Comparison of ENCODE assay signal across 8 cellular contexts in the genomic region with DNA sequence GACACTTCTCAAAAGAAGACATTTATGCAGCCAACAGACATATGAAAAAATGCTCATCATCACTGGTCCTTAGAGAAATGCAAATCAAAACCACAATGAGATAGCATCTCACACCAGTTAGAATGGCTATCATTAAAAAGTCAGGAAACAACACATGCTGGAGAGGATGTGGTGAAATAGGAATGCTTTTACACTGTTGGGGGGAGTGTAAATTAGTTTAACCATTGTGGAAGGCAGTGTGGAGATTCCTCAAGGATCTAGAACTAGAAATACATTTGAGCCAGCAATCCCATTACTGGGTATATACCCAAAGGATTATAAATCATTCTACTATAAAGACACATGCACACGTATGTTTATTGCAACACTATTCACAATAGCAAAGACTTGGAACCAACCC.
DNase-seq lines count a peak whose midpoint lies in the region; ATAC-seq and TF ChIP-seq lines count a peak whose summit lies in the region.
"Not testable (repeated sequence)": the region's sequence is repeated elsewhere in the genome, so short reads cannot be mapped to it uniquely, and the experiment has no call there.

No MANE protein-coding gene starts in this region.

- intact Hi-C loops in A673 (cut with micrococcal nuclease; ENCODE audit: unreplicated experiment), result not testable (repeated sequence)
- intact Hi-C loops in activated B cell treated with CpG ODN at 0.5 μM for 24 hours (cut with micrococcal nuclease), result loop anchor here (1.0 kb wide), 1 partner anchor 9 kb away; no protein-coding TSS in a partner anchor

- H3K4me1 Mint-ChIP-seq in CD4-positive, CD25-positive, alpha-beta regulatory T cell, result peaks cover 15 to 38% (median 23%) of the 10 kb centered on the region in 4 donors
- peaks cover 14% of the 10 kb centered on the region for H3K4me1 Mint-ChIP-seq in activated B cell treated with CpG ODN at 0.5 μM for 24 hours
- peaks cover 23% of the 10 kb centered on the region for H3K4me1 Mint-ChIP-seq in activated naive CD8-positive, alpha-beta T cell treated with anti-CD3 and anti-CD28 coated beads, Interleukin-2, amount 10 ng/mL, durations not matched to agents 7 days and 5 days
- H3K4me1 Mint-ChIP-seq in immature natural killer cell, result peaks cover 5 to 20% of the 10 kb centered on the region in 2 donors
- peaks cover 9 to 22% of the 10 kb centered on the region in 2 donors for H3K4me1 Mint-ChIP-seq in stimulated activated naive B cell treated with anti-CD40 and anti-IgM and Interleukin-4, amounts not matched to agents 10 μg/mL and 1 μg/mL and 100 μg/mL, for 72 hours

- ATAC-seq in CD4-positive, CD25-positive, alpha-beta regulatory T cell (ENCODE audit: low read depth in 2 of 2); activated B cell treated with CpG ODN at 0.5 μM for 24 hours (ENCODE audit: low read depth); activated naive CD8-positive, alpha-beta T cell treated with anti-CD3 and anti-CD28 coated beads, Interleukin-2, amount 10 ng/mL, durations not matched to agents 7 days and 5 days (ENCODE audit: low read depth); stimulated activated naive B cell treated with anti-CD40 and anti-IgM and Interleukin-4, amounts not matched to agents 10 μg/mL and 1 μg/mL and 100 μg/mL, for 72 hours (replicated peaks): not testable (repeated sequence)

- not testable (repeated sequence) for H3K4me3 Mint-ChIP-seq in CD4-positive, CD25-positive, alpha-beta regulatory T cell; activated B cell treated with CpG ODN at 0.5 μM for 24 hours; immature natural killer cell; stimulated activated naive B cell treated with anti-CD40 and anti-IgM and Interleukin-4, amounts not matched to agents 10 μg/mL and 1 μg/mL and 100 μg/mL, for 72 hours
- peak overlapping the region; percentile 14 for H3K4me3 Mint-ChIP-seq in activated naive CD8-positive, alpha-beta T cell treated with anti-CD3 and anti-CD28 coated beads, Interleukin-2, amount 10 ng/mL, durations not matched to agents 7 days and 5 days

- not testable (repeated sequence) for BruUV-seq in A673 (replicated peaks; lab: Mats Ljungman, UMichigan)

- not testable (repeated sequence) for H3K27me3 Mint-ChIP-seq in CD4-positive, CD25-positive, alpha-beta regulatory T cell; activated B cell treated with CpG ODN at 0.5 μM for 24 hours; activated naive CD8-positive, alpha-beta T cell treated with anti-CD3 and anti-CD28 coated beads, Interleukin-2, amount 10 ng/mL, durations not matched to agents 7 days and 5 days; immature natural killer cell (ENCODE audit: low read depth in 3 of 3); stimulated activated naive B cell treated with anti-CD40 and anti-IgM and Interleukin-4, amounts not matched to agents 10 μg/mL and 1 μg/mL and 100 μg/mL, for 72 hours

- H3K9me3 ChIP-seq in A673 (ENCODE audit: low read depth, low read length, poor library complexity, severe bottlenecking); CD4-positive, CD25-positive, alpha-beta regulatory T cell (ENCODE audit: control insufficient read depth in 2 of 2, low read length in 2 of 2): not testable (repeated sequence)

- H3K27me3 ChIP-seq in A673 (replicated peaks; ENCODE audit: insufficient read depth, low read depth, low read length, poor library complexity); CD4-positive, CD25-positive, alpha-beta regulatory T cell (ENCODE audit: control insufficient read depth, insufficient read depth, low read length): not testable (repeated sequence)

- not testable (repeated sequence) for H3K36me3 Mint-ChIP-seq in CD4-positive, CD25-positive, alpha-beta regulatory T cell; activated B cell treated with CpG ODN at 0.5 μM for 24 hours (ENCODE audit: low read depth); immature natural killer cell; stimulated activated naive B cell treated with anti-CD40 and anti-IgM and Interleukin-4, amounts not matched to agents 10 μg/mL and 1 μg/mL and 100 μg/mL, for 72 hours
- peaks cover 35% of the 10 kb centered on the region for H3K36me3 Mint-ChIP-seq in activated naive CD8-positive, alpha-beta T cell treated with anti-CD3 and anti-CD28 coated beads, Interleukin-2, amount 10 ng/mL, durations not matched to agents 7 days and 5 days

- H3K36me3 ChIP-seq in A673 (ENCODE audit: insufficient read depth, low read length, poor library complexity, severe bottlenecking); CD4-positive, CD25-positive, alpha-beta regulatory T cell (ENCODE audit: control insufficient read depth, insufficient read depth, low read length): not testable (repeated sequence)

- peak overlapping the region in 2 of 3 donors; percentile 33 to 68 for H3K27ac Mint-ChIP-seq in CD4-positive, CD25-positive, alpha-beta regulatory T cell
- H3K27ac Mint-ChIP-seq in activated B cell treated with CpG ODN at 0.5 μM for 24 hours (peak overlapping the region; percentile 36), immature natural killer cell (peak overlapping the region in 2 of 6 donors; percentile 4 to 45)
- not testable (repeated sequence) for H3K27ac Mint-ChIP-seq in activated naive CD8-positive, alpha-beta T cell treated with anti-CD3 and anti-CD28 coated beads, Interleukin-2, amount 10 ng/mL, durations not matched to agents 7 days and 5 days
- peak overlapping the region; percentile 20 for H3K27ac Mint-ChIP-seq in stimulated activated naive B cell treated with anti-CD40 and anti-IgM and Interleukin-4, amounts not matched to agents 10 μg/mL and 1 μg/mL and 100 μg/mL, for 72 hours

- not testable (repeated sequence) for H3K27ac ChIP-seq in A673 (ENCODE audit: low read depth, low read length, poor library complexity, severe bottlenecking); CD4-positive, CD25-positive, alpha-beta regulatory T cell (ENCODE audit: insufficient read depth, low read length, poor library complexity, severe bottlenecking)

- not testable (repeated sequence) for TF ChIP-seq CTCF in A673 (conservative IDR thresholded peaks at IDR 0.05; ENCODE audit: low read depth, low read length); activated B cell treated with CpG ODN at 0.5 μM for 24 hours (IDR thresholded peaks at IDR 0.05)

- DNase-seq in A673 (ENCODE audit: low spot score), result peak; percentile 47
- DNase-seq in CD4-positive, CD25-positive, alpha-beta regulatory T cell, result peak in 1 of 3 donors; percentile 8
- peak; percentile 10 for DNase-seq in GF-D8 (lab: John Stamatoyannopoulos, UW)
- DNase-seq in NCI-H226, result peak; percentile 31
- not testable (repeated sequence) for DNase-seq in activated B cell treated with CpG ODN at 0.5 μM for 24 hours; activated naive CD8-positive, alpha-beta T cell treated with anti-CD3 and anti-CD28 coated beads, Interleukin-2, amount 10 ng/mL, durations not matched to agents 7 days and 5 days; stimulated activated naive B cell treated with anti-CD40 and anti-IgM and Interleukin-4, amounts not matched to agents 10 μg/mL and 1 μg/mL and 100 μg/mL, for 72 hours
- peak in 2 of 3 donors; percentile 10 to 12 for DNase-seq in immature natural killer cell

- CTCF ChIA-PET in A673 (lab: Charles Lee), result not testable (repeated sequence)
- CTCF ChIA-PET in activated B cell treated with CpG ODN at 0.5 μM for 24 hours (lab: Charles Lee), result interaction anchor here (1.3 kb wide), 1 partner anchor 35 kb away, joined by 4 read pairs; no protein-coding TSS in a partner anchor

- not testable (repeated sequence) for H3K4me3 ChIP-seq in A673 (ENCODE audit: low read depth, low read length, poor library complexity, severe bottlenecking); CD4-positive, CD25-positive, alpha-beta regulatory T cell (ENCODE audit: low read depth, low read length)

- not testable (repeated sequence) for H3K4me1 ChIP-seq in A673 (ENCODE audit: insufficient read depth, low read length, poor library complexity, severe bottlenecking); CD4-positive, CD25-positive, alpha-beta regulatory T cell (ENCODE audit: control insufficient read depth, insufficient read depth, low read length, poor library complexity, severe bottlenecking)

- H3K9me3 Mint-ChIP-seq in CD4-positive, CD25-positive, alpha-beta regulatory T cell; immature natural killer cell: not testable (repeated sequence)
- peaks cover 13% of the 10 kb centered on the region for H3K9me3 Mint-ChIP-seq in activated B cell treated with CpG ODN at 0.5 μM for 24 hours
- peaks cover 31% of the 10 kb centered on the region for H3K9me3 Mint-ChIP-seq in activated naive CD8-positive, alpha-beta T cell treated with anti-CD3 and anti-CD28 coated beads, Interleukin-2, amount 10 ng/mL, durations not matched to agents 7 days and 5 days
- peaks cover 12 to 15% of the 10 kb centered on the region in 2 donors for H3K9me3 Mint-ChIP-seq in stimulated activated naive B cell treated with anti-CD40 and anti-IgM and Interleukin-4, amounts not matched to agents 10 μg/mL and 1 μg/mL and 100 μg/mL, for 72 hours

- POLR2A ChIA-PET in A673 (lab: Charles Lee; ENCODE audit: low non-redundant PET); activated naive CD8-positive, alpha-beta T cell treated with anti-CD3 and anti-CD28 coated beads, Interleukin-2, amount 10 ng/mL, durations not matched to agents 7 days and 5 days (lab: Charles Lee): not testable (repeated sequence)
- POLR2A ChIA-PET in activated B cell treated with CpG ODN at 0.5 μM for 24 hours (lab: Charles Lee), result interaction anchor here (0.6 kb wide), 1 partner anchor 154 kb away, joined by 3 read pairs; no protein-coding TSS in a partner anchor
